25 cellular contexts compared by ENCODE assay signal in the genomic region with DNA sequence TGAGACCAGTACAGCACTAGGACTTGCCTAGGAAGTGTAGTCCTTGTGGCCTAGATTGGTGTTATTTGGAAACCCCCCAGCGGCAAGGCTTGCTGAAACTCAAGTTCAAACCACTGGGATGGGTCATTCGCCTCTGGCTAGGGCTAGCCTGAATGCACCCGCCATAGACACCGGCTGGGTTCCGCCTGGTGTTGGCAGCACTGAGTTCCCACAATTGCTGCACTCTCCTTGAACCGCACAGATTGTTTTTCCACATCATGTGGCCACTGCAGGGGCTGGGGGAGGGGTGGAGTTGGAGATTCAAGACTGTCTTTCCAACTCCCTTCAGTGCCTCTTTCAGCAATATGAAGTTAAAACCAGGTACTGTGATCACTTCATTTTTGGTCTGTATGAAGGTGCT. TPM values are rescaled to one million over a fixed set of nuclear protein-coding genes. Genes with fewer than 3 reads are reported as not detected.
"Had no signal": no experiment of that assay in that cellular context is flagged by ENCODE, and none has a peak within 500 bp of the region (broad histone marks: within the 10 kb centered on the region; RNA-seq: fewer than 3 reads in every experiment).

No MANE protein-coding gene starts in this region.

- H3K36me3 Mint-ChIP-seq: activated naive CD8-positive, alpha-beta T cell treated with anti-CD3 and anti-CD28 coated beads for 36 hours; type B pancreatic cell had no signal

- ATAC-seq: activated T-cell treated with anti-CD3 and anti-CD28 coated beads, Interleukin-2, amount 50 U/mL, for 4 hours; gastroesophageal sphincter; heart left ventricle; left lung had no signal

- DNase-seq: activated naive CD4-positive, alpha-beta T cell treated with Interleukin-2 at 50 U/mL for 16 hours; activated naive CD8-positive, alpha-beta T cell treated with anti-CD3 and anti-CD28 coated beads for 36 hours; activated T-cell treated with anti-CD3 and anti-CD28 coated beads, Interleukin-2, amount 50 U/mL, for 4 hours; colonic mucosa; dorsolateral prefrontal cortex; esophagus squamous epithelium; left lung; midbrain; natural killer cell; retina; stimulated activated CD4-positive, alpha-beta T cell treated with anti-CD3 and anti-CD28 coated beads, Interleukin-4, amount 100 ng/mL, for 24 hours; stimulated activated naive CD4-positive, alpha-beta T cell treated with Interleukin-2 at 50 U/mL for 16 hours had no signal

- H3K4me1 ChIP-seq: breast epithelium, colonic mucosa, esophagus squamous epithelium, gastroesophageal sphincter, heart left ventricle, left lung, vagina had no signal

- H3K36me3 ChIP-seq: breast epithelium, colonic mucosa, esophagus squamous epithelium, gastroesophageal sphincter, heart left ventricle, left lung, thoracic aorta, vagina had no signal

- H3K27me3 ChIP-seq: breast epithelium, colonic mucosa, esophagus squamous epithelium, gastroesophageal sphincter, heart left ventricle, left lung, vagina had no signal

- H3K27ac ChIP-seq: breast epithelium, colonic mucosa, dorsolateral prefrontal cortex, esophagus squamous epithelium, gastroesophageal sphincter, heart left ventricle, left lung, thoracic aorta, vagina had no signal

- FAIRE-seq: TTC549 had no signal

- H3K27ac Mint-ChIP-seq: activated naive CD8-positive, alpha-beta T cell treated with anti-CD3 and anti-CD28 coated beads for 36 hours; activated T-helper 2 cell treated with anti-CD3 and anti-CD28 coated beads, Interferon-gamma antibody, Interleukin-2, Interleukin-4, amounts not matched to agents 10 μg/mL and 5 μg/mL and 100 μg/mL, durations not matched to agents 14 hours and 24 hours and 36 hours; natural killer cell; progenitor cell of endocrine pancreas; type B pancreatic cell had no signal

- H3K4me3 Mint-ChIP-seq: activated naive CD8-positive, alpha-beta T cell treated with anti-CD3 and anti-CD28 coated beads for 36 hours; activated T-cell treated with anti-CD3 and anti-CD28 coated beads, Interleukin-2, amount 50 U/mL, for 4 hours; central memory CD8-positive, alpha-beta T cell; natural killer cell; type B pancreatic cell had no signal

- H3K4me3 ChIP-seq: breast epithelium, colonic mucosa, dorsolateral prefrontal cortex, esophagus squamous epithelium, gastroesophageal sphincter, heart left ventricle, left lung, thoracic aorta, vagina had no signal

- H3K4me1 Mint-ChIP-seq: activated naive CD8-positive, alpha-beta T cell treated with anti-CD3 and anti-CD28 coated beads for 36 hours; central memory CD8-positive, alpha-beta T cell; natural killer cell had no signal

- H3K9me3 ChIP-seq: colonic mucosa, thoracic aorta, vagina had no signal

- H3K9me3 Mint-ChIP-seq: activated T-helper 2 cell treated with anti-CD3 and anti-CD28 coated beads, Interferon-gamma antibody, Interleukin-2, Interleukin-4, amounts not matched to agents 10 μg/mL and 5 μg/mL and 100 μg/mL, durations not matched to agents 14 hours and 24 hours and 36 hours; natural killer cell; type B pancreatic cell had no signal

RNA-seq across cellular contexts. Expression of a gene that starts 43.1 kb away (rescaled TPM):
- total RNA-seq: colonic mucosa, gastroesophageal sphincter, heart left ventricle, kidney epithelial cell, lung microvascular endothelial cell, natural killer cell, osteocyte, progenitor cell of endocrine pancreas, vagina had no signal
